ENCODE assay signal across 19 cellular contexts in genomic region chr9:124663046-124663961, GRCh38.
A peak's percentile ranks its signal among the peaks of the same experiment; 100 is the strongest.
DNase-seq lines count a peak whose midpoint lies in the region; ATAC-seq and TF ChIP-seq lines count a peak whose summit lies in the region.
"Had no signal": no experiment of that assay in that cellular context is flagged by ENCODE, and none has a peak within 500 bp of the region (broad histone marks: within the 10 kb centered on the region; RNA-seq: fewer than 3 reads in every experiment).

No MANE protein-coding gene starts in this region.

- no peaks in the 10 kb centered on the region for H3K27me3 ChIP-seq in A673 (replicated peaks; ENCODE audit: insufficient read depth, low read depth, low read length, poor library complexity)
- H3K27me3 ChIP-seq: esophagus muscularis mucosa, SJSA1, suprapubic skin had no signal

- H3K27ac Mint-ChIP-seq in natural killer cell treated with Interleukin-12 subunit alpha and Interleukin-12 subunit beta and Interleukin-15 and Interleukin-18, amount 100 ng/mL, for 72 hours: peak overlapping the region; percentile 13 to 91
- H3K27ac Mint-ChIP-seq: activated naive CD8-positive, alpha-beta T cell treated with anti-CD3 and anti-CD28 coated beads, Interleukin-2, amount 10 ng/mL, durations not matched to agents 7 days and 5 days had no signal

- no peak for ATAC-seq in natural killer cell treated with Interleukin-12 subunit alpha and Interleukin-12 subunit beta and Interleukin-15 and Interleukin-18, amount 100 ng/mL, for 72 hours
- ATAC-seq in GM18909 (IDR thresholded peaks at IDR 0.05; ENCODE audit: poor library complexity, unreplicated experiment): no peak

- H3K4me1 Mint-ChIP-seq in natural killer cell treated with Interleukin-12 subunit alpha and Interleukin-12 subunit beta and Interleukin-15 and Interleukin-18, amount 100 ng/mL, for 72 hours (ENCODE audit: low read depth in 2 of 2): peaks cover 51% of the 10 kb centered on the region in 2 donors

- POLR2A ChIA-PET in A673 (lab: Charles Lee; ENCODE audit: low non-redundant PET): no interaction called here

- peaks cover 27% of the 10 kb centered on the region for H3K4me1 ChIP-seq in A673 (ENCODE audit: insufficient read depth, low read length, poor library complexity, severe bottlenecking)

- CTCF ChIA-PET in A673 (lab: Charles Lee): no interaction called here

- peak overlapping the region; percentile 13 for H3K27ac ChIP-seq in A673 (ENCODE audit: low read depth, low read length, poor library complexity, severe bottlenecking)
- H3K27ac ChIP-seq: C4-2B, esophagus muscularis mucosa, SJSA1, suprapubic skin had no signal

- BruUV-seq in A673 (replicated peaks; lab: Mats Ljungman, UMichigan): no TSS peak

- no peaks in the 10 kb centered on the region for H3K9me3 Mint-ChIP-seq in natural killer cell treated with Interleukin-12 subunit alpha and Interleukin-12 subunit beta and Interleukin-15 and Interleukin-18, amount 100 ng/mL, for 72 hours
- H3K9me3 Mint-ChIP-seq: activated naive CD8-positive, alpha-beta T cell treated with anti-CD3 and anti-CD28 coated beads, Interleukin-2, amount 10 ng/mL, durations not matched to agents 7 days and 5 days had no signal

- peaks cover 4% of the 10 kb centered on the region for H3K36me3 Mint-ChIP-seq in natural killer cell treated with Interleukin-12 subunit alpha and Interleukin-12 subunit beta and Interleukin-15 and Interleukin-18, amount 100 ng/mL, for 72 hours
- H3K36me3 Mint-ChIP-seq: activated naive CD8-positive, alpha-beta T cell treated with anti-CD3 and anti-CD28 coated beads, Interleukin-2, amount 10 ng/mL, durations not matched to agents 7 days and 5 days had no signal

- no peak for DNase-seq in A673 (ENCODE audit: low spot score)
- DNase-seq in M059J (ENCODE audit: low read depth): peak; percentile 59
- DNase-seq in cardiac fibroblast (ENCODE audit: low read depth in 2 of 2): peak; percentile 11 to 25
- no peak for DNase-seq in natural killer cell treated with Interleukin-12 subunit alpha and Interleukin-12 subunit beta and Interleukin-15 and Interleukin-18, amount 100 ng/mL, for 72 hours (ENCODE audit: low spot score)
- DNase-seq in activated CD4-positive, CD25-positive, alpha-beta regulatory T cell treated with anti-CD3 and anti-CD28 coated beads, Interleukin-2, amount 50 U/mL, for 72 hours: no peak
- DNase-seq in NCI-H146 (lab: John Stamatoyannopoulos, UW): no peak
- DNase-seq in NK-92 (lab: John Stamatoyannopoulos, UW; ENCODE audit: unreplicated experiment): no peak
- DNase-seq: activated CD4-positive, CD25-positive, alpha-beta regulatory T cell; activated CD8-positive, alpha-beta memory T cell treated with anti-CD3 and anti-CD28 coated beads for 24 hours; activated naive CD8-positive, alpha-beta T cell treated with anti-CD3 and anti-CD28 coated beads, Interleukin-2, amount 10 ng/mL, durations not matched to agents 7 days and 5 days; DMS 273 treated with DMSO at 0.1 percent for 48 hours; glutamatergic neuron; NCI-H187 treated with DMSO at 0.1 percent for 48 hours; NCI-H524 had no signal

- H3K4me3 ChIP-seq in A673 (ENCODE audit: low read depth, low read length, poor library complexity, severe bottlenecking) (no peak overlapping the region), cardiac fibroblast (replicated peaks in 1 of 2; ENCODE audit: low read depth in 2 of 2, low read length in 2 of 2) (no peak overlapping the region)
- H3K4me3 ChIP-seq: esophagus muscularis mucosa, SJSA1, suprapubic skin had no signal

- H3K4me3 Mint-ChIP-seq in natural killer cell treated with Interleukin-12 subunit alpha and Interleukin-12 subunit beta and Interleukin-15 and Interleukin-18, amount 100 ng/mL, for 72 hours: peak overlapping the region; percentile 35
- H3K4me3 Mint-ChIP-seq: activated naive CD8-positive, alpha-beta T cell treated with anti-CD3 and anti-CD28 coated beads, Interleukin-2, amount 10 ng/mL, durations not matched to agents 7 days and 5 days had no signal

- no peak for TF ChIP-seq CTCF in A673 (conservative IDR thresholded peaks at IDR 0.05; ENCODE audit: low read depth, low read length)
- no peak for TF ChIP-seq CTCF in cardiac fibroblast (IDR thresholded peaks at IDR 0.05; ENCODE audit: low read depth, low read length)

- no peaks in the 10 kb centered on the region for H3K9me3 ChIP-seq in A673 (ENCODE audit: low read depth, low read length, poor library complexity, severe bottlenecking)
- H3K9me3 ChIP-seq: esophagus muscularis mucosa, SJSA1, suprapubic skin had no signal

- intact Hi-C loops in A673 (cut with micrococcal nuclease; ENCODE audit: unreplicated experiment): no loop called here

- H3K36me3 ChIP-seq in A673 (ENCODE audit: insufficient read depth, low read length, poor library complexity, severe bottlenecking): no peaks in the 10 kb centered on the region
- H3K36me3 ChIP-seq: esophagus muscularis mucosa, suprapubic skin had no signal

- H3K27me3 Mint-ChIP-seq in natural killer cell treated with Interleukin-12 subunit alpha and Interleukin-12 subunit beta and Interleukin-15 and Interleukin-18, amount 100 ng/mL, for 72 hours: no peaks in the 10 kb centered on the region

Comparison
In these comparisons a context has a peak if more than half of its experiments do, and no peak if none do; other contexts are left out.
1. DNase-seq: peak in M059J (single experiment) and cardiac fibroblast (2 of 2); none in A673 (single experiment), natural killer cell treated with Interleukin-12 subunit alpha and Interleukin-12 subunit beta and Interleukin-15 and Interleukin-18, amount 100 ng/mL, for 72 hours (single experiment), activated CD4-positive, CD25-positive, alpha-beta regulatory T cell treated with anti-CD3 and anti-CD28 coated beads, Interleukin-2, amount 50 U/mL, for 72 hours (single experiment), NCI-H146 (single experiment) and NK-92 (single experiment).